ENCODE assay signal across 10 cellular contexts in the genomic region with DNA sequence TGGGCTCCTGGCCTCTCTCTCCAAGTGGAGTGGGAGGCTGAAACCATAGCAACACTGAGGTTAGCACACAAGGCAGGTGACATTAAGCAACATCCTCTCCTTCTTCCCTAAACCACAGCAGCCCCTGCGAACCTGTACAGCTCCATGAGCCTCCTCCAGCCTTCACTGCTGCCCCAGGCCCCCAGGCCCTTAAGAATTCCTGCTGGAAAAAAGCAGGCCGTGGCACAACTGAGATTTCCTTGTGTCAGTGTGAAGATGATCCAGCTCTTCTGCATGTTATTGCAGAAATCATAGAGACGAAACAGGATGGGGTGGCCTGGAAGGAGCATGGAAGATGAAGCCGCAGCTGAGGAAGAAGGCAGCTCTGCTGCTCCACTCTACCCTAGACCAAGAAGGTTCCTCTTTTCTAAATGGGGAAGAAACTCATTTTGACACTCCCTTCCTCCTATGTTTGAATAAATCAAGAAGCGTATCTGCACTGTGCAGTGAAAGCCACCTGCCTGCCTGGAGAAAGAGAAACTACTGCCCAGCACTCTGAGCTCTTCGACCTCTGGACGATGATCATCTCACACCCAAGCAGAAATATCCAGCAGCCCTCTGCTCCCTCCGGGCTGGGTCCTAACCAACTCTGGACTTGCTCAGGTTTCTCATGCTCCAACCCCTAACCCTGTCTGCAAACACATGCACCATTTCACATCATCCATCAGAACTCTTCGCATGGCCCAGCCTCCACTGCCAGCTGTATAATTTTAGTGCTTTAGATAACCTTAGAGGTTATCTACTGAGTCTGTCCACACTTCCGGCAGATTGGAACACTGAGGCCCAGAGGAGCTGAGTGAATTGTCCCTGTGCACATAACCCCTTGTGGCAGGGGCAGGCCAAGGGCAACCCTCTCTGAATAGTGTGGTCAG. TPM values are rescaled to one million over a fixed set of nuclear protein-coding genes. Genes with fewer than 3 reads are reported as not detected.
DNase-seq lines count a peak whose midpoint lies in the region; ATAC-seq lines count a peak whose summit lies in the region.
"Had no signal": no experiment of that assay in that cellular context is flagged by ENCODE, and none has a peak within 500 bp of the region (broad histone marks: within the 10 kb centered on the region; RNA-seq: fewer than 3 reads in every experiment).

No MANE protein-coding gene starts in this region.

- H3K27ac Mint-ChIP-seq in naive B cell = peak overlapping the region; percentile 67 to 98 (median 94)

- no peak overlapping the region for H3K56ac ChIP-seq in mesendoderm (ENCODE audit: low read length)

- ATAC-seq in GM18861 (IDR thresholded peaks at IDR 0.05; ENCODE audit: unreplicated experiment) = peak; percentile 95
- peak; percentile 86 for ATAC-seq in HG02759 (IDR thresholded peaks at IDR 0.05; ENCODE audit: unreplicated experiment)
- peak; percentile 97 to 98 for ATAC-seq in naive B cell (ENCODE audit: low read depth in 2 of 2)
- ATAC-seq: body of pancreas had no signal

- no peaks in the 10 kb centered on the region for H3K4me1 ChIP-seq in mesendoderm (ENCODE audit: control insufficient read depth, low read depth, low read length)

- WGBS in mesendoderm (ENCODE audit: extremely low coverage, insufficient coverage, low lambda C conversion rate) = no CpG with 5 or more reads among the region's 10 CpGs

- H3K27me3 ChIP-seq in mesendoderm (ENCODE audit: insufficient read depth, low read length, poor library complexity) (no peaks in the 10 kb centered on the region), H7 (ENCODE audit: control insufficient read depth, insufficient read depth, low read length) (no peaks in the 10 kb centered on the region)
- H3K27me3 ChIP-seq: body of pancreas had no signal

- peaks cover 3 to 26% of the 10 kb centered on the region in 2 donors for H3K36me3 Mint-ChIP-seq in naive B cell

- H2AK5ac ChIP-seq in mesendoderm (ENCODE audit: low read length) = no peak overlapping the region

- H3K27ac ChIP-seq in mesendoderm (ENCODE audit: low read depth, low read length) = no peak overlapping the region
- H3K27ac ChIP-seq: body of pancreas had no signal

- no peak overlapping the region for H2BK15ac ChIP-seq in mesendoderm (replicated peaks; ENCODE audit: low read depth)

- no peak overlapping the region for H3K4me3 ChIP-seq in mesendoderm (ENCODE audit: low read length)
- no peak overlapping the region for H3K4me3 ChIP-seq in H7 (ENCODE audit: insufficient read depth, low read depth, low read length)
- H3K4me3 ChIP-seq: body of pancreas had no signal

- H2BK120ac ChIP-seq in mesendoderm (ENCODE audit: low read depth, low read length) = no peak overlapping the region

- no peaks in the 10 kb centered on the region for H3K27me3 Mint-ChIP-seq in naive B cell

- H3K23ac ChIP-seq in mesendoderm (ENCODE audit: low read length) = no peak overlapping the region

- H3K4me2 ChIP-seq in mesendoderm (ENCODE audit: low read length) = no peak overlapping the region

- H3K9ac ChIP-seq in mesendoderm (ENCODE audit: low read length) = no peak overlapping the region

- H3K79me1 ChIP-seq in mesendoderm (ENCODE audit: low read length) = no peaks in the 10 kb centered on the region

- no peak overlapping the region for H3K4ac ChIP-seq in mesendoderm (ENCODE audit: low read depth, low read length)

- peak overlapping the region; percentile 55 to 92 (median 90) for H3K4me3 Mint-ChIP-seq in naive B cell

- no peak overlapping the region for H2BK5ac ChIP-seq in mesendoderm (ENCODE audit: low read length)

- no peaks in the 10 kb centered on the region for H3K79me2 ChIP-seq in mesendoderm (ENCODE audit: control insufficient read depth, insufficient read depth, low read length)

- DNase-seq in NOMO-1 treated with dmso at 0.1 percent for 144 hours (lab: John Stamatoyannopoulos, UW; ENCODE audit: unreplicated experiment) (peak; percentile 94), naive B cell (peak; percentile 80), NCI-H446 treated with DMSO at 0.1 percent for 48 hours (lab: John Stamatoyannopoulos, UW) (no peak), mesendoderm (no peak), H7 (no peak), NCI-H82 treated with DMSO at 0.1 percent for 48 hours (lab: John Stamatoyannopoulos, UW; ENCODE audit: unreplicated experiment) (no peak)

- H4K8ac ChIP-seq in mesendoderm (ENCODE audit: low read depth, low read length) = no peak overlapping the region

- H3K9me3 Mint-ChIP-seq in naive B cell = peaks cover 7 to 36% (median 26%) of the 10 kb centered on the region in 7 donors

- no peak overlapping the region for H3K18ac ChIP-seq in mesendoderm (ENCODE audit: low read length)

- peaks cover 43 to 69% (median 66%) of the 10 kb centered on the region in 3 donors for H3K4me1 Mint-ChIP-seq in naive B cell

- no peak overlapping the region for H4K5ac ChIP-seq in mesendoderm (ENCODE audit: low read length)

- H3K36me3 ChIP-seq in mesendoderm (ENCODE audit: control insufficient read depth, insufficient read depth, low read length) = no peaks in the 10 kb centered on the region
- H3K36me3 ChIP-seq in H7 (replicated peaks; ENCODE audit: control insufficient read depth, insufficient read depth, low read length) = no peaks in the 10 kb centered on the region

RNA-seq across cellular contexts. Expression of a gene that starts 20.7 kb away (rescaled TPM):
- polyA plus RNA-seq in naive B cell (ENCODE audit: low read depth in 6 of 6) = 1 to 10 TPM; 1.5 to 5.3 (median 2.8) TPM
- 14.0 TPM for polyA plus RNA-seq in mesendoderm (2013, experiment 1 of 2)
- polyA plus RNA-seq in mesendoderm (2013, experiment 2 of 2) = 13.8 TPM
- 38.2 and 40.5 TPM in 2 replicates for total RNA-seq in H7 (2014; rRNA removed; shearing (Covaris generic))

RNA-seq across cellular contexts. Expression of a gene that starts 33.0 kb away (rescaled TPM):
- polyA plus RNA-seq in naive B cell (ENCODE audit: low read depth in 6 of 6) = 10 to 100 TPM; 31.7 to 61.5 (median 41.1) TPM
- 19.2 TPM for polyA plus RNA-seq in mesendoderm (2013, experiment 1 of 2)
- 18.9 TPM for polyA plus RNA-seq in mesendoderm (2013, experiment 2 of 2)
- total RNA-seq in H7 (2014; rRNA removed; shearing (Covaris generic)) = 56.0 and 59.5 TPM in 2 replicates

RNA-seq across cellular contexts. Expression of a gene that starts 49.5 kb away (rescaled TPM):
- polyA plus RNA-seq in naive B cell (ENCODE audit: low read depth in 6 of 6) = under 1 TPM in 1 of 6 donors, not detected in 5; 0.39 TPM
- polyA plus RNA-seq in mesendoderm (2013, experiment 1 of 2) = not detected
- not detected for polyA plus RNA-seq in mesendoderm (2013, experiment 2 of 2)
- not detected in 2 replicates for total RNA-seq in H7 (2014; rRNA removed; shearing (Covaris generic))
- total RNA-seq: body of pancreas, pulmonary artery endothelial cell had no signal

RNA-seq across cellular contexts. Expression of a gene that starts 53.9 kb away (rescaled TPM):
- polyA plus RNA-seq in naive B cell (ENCODE audit: low read depth in 6 of 6) = 10 to 100 TPM in 1 of 6 donors, 1 to 10 TPM in 5; 3.1 to 16.1 (median 8.4) TPM
- polyA plus RNA-seq in mesendoderm (2013, experiment 1 of 2) = 15.1 TPM
- polyA plus RNA-seq in mesendoderm (2013, experiment 2 of 2) = 15.0 TPM
- 64.2 and 91.9 TPM in 2 replicates for total RNA-seq in H7 (2014; rRNA removed; shearing (Covaris generic))

Comparison
In these comparisons a context has a peak if more than half of its experiments do, and no peak if none do; other contexts are left out.
1. DNase-seq: peak in NOMO-1 treated with dmso at 0.1 percent for 144 hours (single experiment) and naive B cell (single experiment); none in NCI-H446 treated with DMSO at 0.1 percent for 48 hours (single experiment), mesendoderm (single experiment), H7 (single experiment) and NCI-H82 treated with DMSO at 0.1 percent for 48 hours (single experiment).
2. Peak in every context shown above with its lines, with median percentiles within 50 percentile points of each other: ATAC-seq.